In the genomic region with DNA sequence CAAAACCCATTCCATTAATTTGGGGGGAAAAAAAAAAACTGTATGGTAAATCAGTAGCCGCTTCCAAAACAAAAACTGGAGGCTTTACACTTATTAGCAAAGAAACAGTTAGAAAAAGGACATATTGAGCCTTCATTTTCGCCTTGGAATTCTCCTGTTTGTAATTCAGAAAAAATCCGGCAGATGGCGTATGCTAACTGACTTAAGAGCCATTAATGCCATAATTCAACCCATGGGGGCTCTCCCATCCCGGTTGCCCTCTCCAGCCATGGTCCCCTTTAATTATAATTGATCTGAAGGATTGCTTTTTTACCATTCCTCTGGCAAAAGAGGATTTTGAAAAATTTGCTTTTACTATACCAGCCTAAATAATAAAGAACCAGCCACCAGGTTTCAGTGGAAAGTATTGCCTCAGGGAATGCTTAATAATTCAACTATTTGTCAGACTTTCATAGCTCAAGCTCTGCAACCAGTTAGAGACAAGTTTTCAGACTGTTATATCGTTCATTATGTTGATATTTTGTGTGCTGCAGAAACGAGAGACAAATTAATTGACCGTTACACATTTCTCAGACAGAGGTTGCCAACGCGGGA, we compare ENCODE assay signal across 8 cellular contexts. TPM values are rescaled to one million over a fixed set of nuclear protein-coding genes. Genes with fewer than 3 reads are reported as not detected.
A peak's percentile ranks its signal among the peaks of the same experiment; 100 is the strongest.
DNase-seq lines count a peak whose midpoint lies in the region; FAIRE-seq and TF ChIP-seq lines count a peak whose summit lies in the region.

No MANE protein-coding gene starts in this region.

- H3K4me3 Mint-ChIP-seq in neural crest cell, result no peak overlapping the region

- H3K4me3 ChIP-seq in MG63, result no peak overlapping the region

- no peak for FAIRE-seq in D721Med (lab: Jason Lieb, UNC)

- peaks cover 4% of the 10 kb centered on the region for H3K4me1 Mint-ChIP-seq in neural crest cell

- peak; percentile 68 for TF ChIP-seq CTCF in D721Med (IDR thresholded peaks at IDR 0.05; ENCODE audit: insufficient read depth, missing control alignments)
- TF ChIP-seq CTCF in neural crest cell (conservative IDR thresholded peaks at IDR 0.05), result peak; percentile 82

- H3K27me3 Mint-ChIP-seq in neural crest cell (ENCODE audit: low read depth), result no peaks in the 10 kb centered on the region

- DNase-seq in D721Med (ENCODE audit: insufficient read length, low spot score) (no peak), LoVo (ENCODE audit: low spot score) (peak; percentile 51), dermis blood vessel endothelial cell (peak; percentile 78), neural crest cell (ENCODE audit: low read depth, low spot score) (peak; percentile 52), NCI-H510A treated with DMSO at 0.1 percent for 48 hours (lab: John Stamatoyannopoulos, UW) (no peak), MG63 (no peak), SHP77 (lab: John Stamatoyannopoulos, UW) (no peak), DMS153 treated with DMSO at 0.1 percent for 48 hours (lab: John Stamatoyannopoulos, UW; ENCODE audit: unreplicated experiment) (no peak)

- H3K36me3 ChIP-seq in MG63, result no peaks in the 10 kb centered on the region

- no peak overlapping the region for H3K27ac Mint-ChIP-seq in neural crest cell (ENCODE audit: unreplicated experiment)

- no peaks in the 10 kb centered on the region for H3K9me3 Mint-ChIP-seq in neural crest cell

- no peaks in the 10 kb centered on the region for H3K27me3 ChIP-seq in MG63

- H3K9me3 ChIP-seq in MG63, result no peaks in the 10 kb centered on the region

- H3K36me3 Mint-ChIP-seq in neural crest cell (ENCODE audit: low read depth), result no peaks in the 10 kb centered on the region

RNA-seq across cellular contexts. Expression of gene RPL24, which starts 9.4 kb away (rescaled TPM):
- total RNA-seq in dermis blood vessel endothelial cell (1,283 and 2,049 TPM in 2 replicates), neural crest cell (1,315 and 1,351 TPM in 2 replicates)
- total RNA-seq in MG63 (2014; rRNA removed; shearing (Covaris generic); ENCODE audit: low replicate concordance), result 2,355 and 3,485 TPM in 2 replicates

RNA-seq across cellular contexts. Expression of gene ZBTB11, which starts 18.9 kb away (rescaled TPM):
- total RNA-seq in dermis blood vessel endothelial cell (27.6 and 28.0 TPM in 2 replicates), neural crest cell (16.6 and 17.2 TPM in 2 replicates)
- 22.0 and 41.2 TPM in 2 replicates for total RNA-seq in MG63 (2014; rRNA removed; shearing (Covaris generic); ENCODE audit: low replicate concordance)

RNA-seq across cellular contexts. Expression of gene CEP97, which starts 28.5 kb away (rescaled TPM):
- 11.1 and 12.8 TPM in 2 replicates for total RNA-seq in dermis blood vessel endothelial cell
- total RNA-seq in neural crest cell, result 25.1 and 27.4 TPM in 2 replicates
- 9.7 and 11.0 TPM in 2 replicates for total RNA-seq in MG63 (2014; rRNA removed; shearing (Covaris generic); ENCODE audit: low replicate concordance)

Comparison
In these comparisons a context has a peak if more than half of its experiments do, and no peak if none do; other contexts are left out.
1. DNase-seq: peak in LoVo (single experiment), dermis blood vessel endothelial cell (single experiment) and neural crest cell (single experiment); none in D721Med (single experiment), NCI-H510A treated with DMSO at 0.1 percent for 48 hours (single experiment), MG63 (single experiment), SHP77 (0 of 2) and DMS153 treated with DMSO at 0.1 percent for 48 hours (single experiment).